In the genomic region with DNA sequence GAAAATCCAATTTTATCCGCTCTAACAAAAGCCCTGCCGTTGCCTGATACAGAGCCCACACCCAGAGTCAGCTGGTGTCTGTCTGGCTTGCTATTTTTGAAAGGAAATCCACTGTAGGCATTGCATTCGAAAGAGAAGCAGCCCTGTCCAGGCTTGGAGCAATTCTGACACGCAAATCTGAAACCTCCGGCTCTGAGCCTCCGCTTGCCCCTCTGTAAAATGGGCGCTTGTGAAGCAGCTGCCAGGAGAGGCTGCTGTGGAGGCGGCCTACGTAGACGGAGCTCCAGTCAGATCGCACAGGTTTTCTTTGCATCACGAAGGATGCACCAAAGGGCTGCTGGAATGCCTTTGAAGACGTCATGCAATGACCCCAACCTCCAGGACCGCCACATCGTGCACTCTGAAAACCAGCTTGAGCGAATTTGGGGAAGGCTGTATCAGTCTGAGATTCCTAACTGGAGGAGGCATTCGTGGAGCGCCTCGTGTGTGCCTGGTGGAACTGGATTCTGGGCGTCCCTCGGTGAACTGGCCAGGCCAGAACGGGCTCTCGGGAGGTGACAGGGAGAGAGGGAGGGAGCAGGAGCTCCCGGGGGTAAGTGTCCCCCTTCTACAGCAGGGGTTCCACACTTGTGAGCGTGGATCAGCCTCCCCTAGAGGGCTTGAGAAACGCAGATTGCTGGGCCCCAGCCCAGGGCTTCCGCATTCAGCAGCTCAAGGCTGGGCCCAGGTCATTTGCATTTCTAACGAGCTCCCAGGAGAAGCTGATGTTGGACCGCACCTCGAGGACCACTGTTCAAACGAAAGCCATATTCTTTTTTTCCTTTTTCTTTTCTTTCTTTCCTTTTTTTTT, we compare ENCODE assay signal across 8 cellular contexts.
DNase-seq lines count a peak whose midpoint lies in the region; ATAC-seq and TF ChIP-seq lines count a peak whose summit lies in the region.

No MANE protein-coding gene starts in this region.

- ATAC-seq in stimulated activated naive CD8-positive, alpha-beta T cell treated with anti-CD3 and anti-CD28 coated beads, Interleukin-15, Interleukin-2, amounts not matched to agents 100 U/mL and 50 U/mL, for 24 hours = peak; percentile 0
- ATAC-seq in GM18519 (IDR thresholded peaks at IDR 0.05; ENCODE audit: low FRiP score, unreplicated experiment) = no peak

- peak overlapping the region; percentile 90 to 97 (median 94) for H3K4me3 Mint-ChIP-seq in IgD-negative memory B cell

- no peaks in the 10 kb centered on the region for H3K27me3 Mint-ChIP-seq in IgD-negative memory B cell

- H3K27ac Mint-ChIP-seq in IgD-negative memory B cell = peak overlapping the region; percentile 98 to 100 (median 98)

- peak overlapping the region; percentile 37 for H3K4me3 ChIP-seq in astrocyte of the spinal cord (ENCODE audit: low read depth, low read length)

- no peak for TF ChIP-seq CTCF in astrocyte of the spinal cord (IDR thresholded peaks at IDR 0.05; ENCODE audit: low read depth, low read length)

- H3K9me3 Mint-ChIP-seq in IgD-negative memory B cell = peaks cover 5 to 16% (median 14%) of the 10 kb centered on the region in 3 donors

- peaks cover 13 to 27% (median 16%) of the 10 kb centered on the region in 3 donors for H3K4me1 Mint-ChIP-seq in IgD-negative memory B cell

- in situ Hi-C loops in astrocyte of the spinal cord (cut with HindIII; ENCODE audit: low sequenced_read_pairs) = no loop called here

- peak; percentile 29 for DNase-seq in stimulated activated CD4-positive, alpha-beta T cell treated with anti-CD3 and anti-CD28 coated beads, Interleukin-4, amount 100 ng/mL, for 24 hours
- DNase-seq in stimulated activated CD4-positive, alpha-beta T cell treated with anti-CD3 and anti-CD28 coated beads, Interleukin-4, amount 100 ng/mL, for 4 hours = no peak
- DNase-seq in astrocyte of the spinal cord (ENCODE audit: low read depth, low spot score) = peak; percentile 53
- DNase-seq in islet precursor cell = peak; percentile 56
- DNase-seq in stimulated activated naive CD8-positive, alpha-beta T cell treated with anti-CD3 and anti-CD28 coated beads, Interleukin-15, Interleukin-2, amounts not matched to agents 100 U/mL and 50 U/mL, for 24 hours = peak; percentile 25
- no peak for DNase-seq in NCI-H146 (lab: John Stamatoyannopoulos, UW)

- peaks cover 2% of the 10 kb centered on the region for H3K36me3 Mint-ChIP-seq in IgD-negative memory B cell

Comparison
In these comparisons a context has a peak if more than half of its experiments do, and no peak if none do; other contexts are left out.
1. DNase-seq: peak in stimulated activated CD4-positive, alpha-beta T cell treated with anti-CD3 and anti-CD28 coated beads, Interleukin-4, amount 100 ng/mL, for 24 hours (single experiment), astrocyte of the spinal cord (single experiment), islet precursor cell (single experiment) and stimulated activated naive CD8-positive, alpha-beta T cell treated with anti-CD3 and anti-CD28 coated beads, Interleukin-15, Interleukin-2, amounts not matched to agents 100 U/mL and 50 U/mL, for 24 hours (single experiment); none in stimulated activated CD4-positive, alpha-beta T cell treated with anti-CD3 and anti-CD28 coated beads, Interleukin-4, amount 100 ng/mL, for 4 hours (0 of 2) and NCI-H146 (single experiment).